ENCODE assay signal across 7 cellular contexts in the genomic region with DNA sequence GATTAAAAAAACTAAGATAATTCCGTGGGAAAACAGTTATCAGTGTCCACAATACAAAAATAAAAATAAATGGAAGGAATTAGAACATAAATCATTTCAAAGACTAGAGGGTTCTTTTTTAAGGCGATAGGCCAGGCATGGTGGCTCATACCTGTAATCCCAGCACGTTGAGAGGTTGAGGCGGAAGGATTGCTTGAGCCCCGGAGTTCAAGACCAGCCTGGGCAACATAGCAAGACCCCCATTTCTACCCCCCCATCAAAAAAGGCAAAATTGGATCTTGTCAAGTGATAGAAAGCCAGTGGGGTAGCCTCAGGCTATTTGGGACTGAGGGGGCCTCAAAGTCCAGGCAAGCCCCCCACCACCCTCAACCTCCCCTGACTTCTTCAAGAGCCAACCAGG.
"Had no signal": no experiment of that assay in that cellular context is flagged by ENCODE, and none has a peak within 500 bp of the region (broad histone marks: within the 10 kb centered on the region; RNA-seq: fewer than 3 reads in every experiment).

No MANE protein-coding gene starts in this region.

- ATAC-seq: GM23338, HepG2 had no signal

- FAIRE-seq: H1, H54, HepG2 had no signal

- H3K4me3 ChIP-seq: GM23338 had no signal

- H3K4me2 ChIP-seq: GM23338 had no signal

- DNase-seq: H9, HCEC 1CT, KG1 had no signal

- H2AFZ ChIP-seq: GM23338 had no signal
